16 cellular contexts compared by ENCODE assay signal in the genomic region with DNA sequence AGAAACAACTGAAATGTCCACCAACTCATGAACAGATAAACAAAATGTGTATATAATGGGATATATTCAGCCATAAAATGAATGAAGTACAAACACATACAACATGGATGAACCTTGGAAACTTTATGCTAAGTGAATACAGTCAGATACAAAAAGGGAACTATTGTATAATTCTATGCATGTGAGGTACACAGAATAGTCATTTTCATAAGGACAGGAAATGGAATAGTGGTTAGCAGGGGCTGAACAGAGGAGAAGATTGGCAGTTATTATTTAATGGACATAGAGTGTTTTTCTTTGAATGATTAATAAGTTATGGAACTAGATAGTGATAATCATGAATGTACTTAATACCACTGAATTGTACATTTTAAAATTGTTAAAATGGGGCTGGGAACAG. TPM values are rescaled to one million over a fixed set of nuclear protein-coding genes. Genes with fewer than 3 reads are reported as not detected.
DNase-seq lines count a peak whose midpoint lies in the region; ATAC-seq, FAIRE-seq and TF ChIP-seq lines count a peak whose summit lies in the region.
"Had no signal": no experiment of that assay in that cellular context is flagged by ENCODE, and none has a peak within 500 bp of the region (broad histone marks: within the 10 kb centered on the region; RNA-seq: fewer than 3 reads in every experiment).

No MANE protein-coding gene starts in this region.

- no peak overlapping the region for H2BK5ac ChIP-seq in H1 (ENCODE audit: low read depth, low read length)

- H3K4me3 ChIP-seq in Caco-2 (ENCODE audit: low read depth, low read length) = no peak overlapping the region
- H3K4me3 ChIP-seq in H1 (ENCODE audit: extremely low read depth in 1 of 4, insufficient read depth in 2 of 4, low read depth in 3 of 4, low read length in 4 of 4) = no peak overlapping the region
- no peak overlapping the region for H3K4me3 ChIP-seq in CD8-positive, alpha-beta memory T cell (ENCODE audit: low read length)
- H3K4me3 ChIP-seq: gastroesophageal sphincter, uterus had no signal

- no peak for TF ChIP-seq POLR2A in H1 (IDR thresholded peaks at IDR 0.05; ENCODE audit: control extremely low read depth in 1 of 2, low read depth in 2 of 2, low read length in 2 of 2)

- H3K18ac ChIP-seq in H1 (ENCODE audit: extremely low read depth, low read length) = no peak overlapping the region

- H3K23ac ChIP-seq in H1 (ENCODE audit: insufficient read length) = no peak overlapping the region

- no peak overlapping the region for H3K9ac ChIP-seq in H1 (replicated peaks in 1 of 4; ENCODE audit: extremely low read depth in 1 of 4, low read depth in 3 of 4, low read length in 3 of 4)

- FAIRE-seq in H1 (lab: Jason Lieb, UNC) = no peak
- FAIRE-seq: endometrium, HTR-8/SVneo had no signal

- CTCF ChIA-PET in Caco-2 (lab: Charles Lee) (no interaction called here), H1 (lab: Charles Lee; ENCODE audit: partially characterized antibody) (interaction anchor here (0.9 to 2.6 kb wide), 4 partner anchors 8 to 59 kb away, joined by 3 to 20 read pairs (median 5); no protein-coding TSS in a partner anchor)
- CTCF ChIA-PET in CD8-positive, alpha-beta memory T cell (lab: Charles Lee) = no interaction called here

- no peaks in the 10 kb centered on the region for H3K79me2 ChIP-seq in H1 (ENCODE audit: control insufficient read depth in 1 of 2, insufficient read depth in 2 of 2, low read length in 2 of 2)

- H3K36me3 ChIP-seq in Caco-2 (ENCODE audit: control insufficient read depth, insufficient read depth, low read length) (no peaks in the 10 kb centered on the region), H1 (ENCODE audit: control insufficient read depth in 2 of 4, insufficient read depth in 4 of 4, low read length in 3 of 4) (no peaks in the 10 kb centered on the region)
- H3K36me3 ChIP-seq in CD8-positive, alpha-beta memory T cell (ENCODE audit: insufficient read depth, low read length) = no peaks in the 10 kb centered on the region
- H3K36me3 ChIP-seq: gastroesophageal sphincter, uterus had no signal

- no peak overlapping the region for H3K56ac ChIP-seq in H1 (replicated peaks; ENCODE audit: insufficient read length, low read depth, low read length)

- DNase-seq in Caco-2 (no peak), H1 (ENCODE audit: low read depth in 1 of 2, low spot score in 2 of 2) (no peak), NCI-H524 (lab: John Stamatoyannopoulos, UW) (no peak)
- no peak for DNase-seq in stimulated activated CD4-positive, alpha-beta T cell treated with anti-CD3 and anti-CD28 coated beads, Interleukin-4, amount 100 ng/mL, for 24 hours
- no peak for DNase-seq in activated CD8-positive, alpha-beta memory T cell treated with anti-CD3 and anti-CD28 coated beads, Interleukin-2, amount 50 U/mL, for 4 hours
- no peak for DNase-seq in CD8-positive, alpha-beta memory T cell
- DNase-seq: caudate nucleus, NCI-H1092 treated with DMSO at 0.1 percent for 48 hours, uterus had no signal

- H3K27ac ChIP-seq in H1 (ENCODE audit: low read depth, low read length) = no peak overlapping the region
- H3K27ac ChIP-seq in CD8-positive, alpha-beta memory T cell (ENCODE audit: low read depth, low read length) = no peak overlapping the region
- H3K27ac ChIP-seq: gastroesophageal sphincter, uterus had no signal

- peak; percentile 35 for ATAC-seq in GM19468 (IDR thresholded peaks at IDR 0.05; ENCODE audit: extremely low read depth, unreplicated experiment)
- ATAC-seq in HG03432 (IDR thresholded peaks at IDR 0.05; ENCODE audit: unreplicated experiment) = peak; percentile 57
- ATAC-seq: activated naive CD4-positive, alpha-beta T cell treated with anti-CD3 and anti-CD28 coated beads, Interleukin-2, amount 50 U/mL, for 72 hours; gastroesophageal sphincter had no signal

- no peak for TF ChIP-seq CTCF in Caco-2 (IDR thresholded peaks at IDR 0.05; ENCODE audit: insufficient read depth in 1 of 2, low read depth in 1 of 2, low read length in 1 of 2, severe bottlenecking in 1 of 2, unreplicated experiment in 1 of 2)
- TF ChIP-seq CTCF in H1 (IDR thresholded peaks at IDR 0.05; ENCODE audit: control extremely low read depth in 1 of 3, insufficient read depth in 1 of 3, low read depth in 1 of 3, low read length in 3 of 3) = no peak

- H4K20me1 ChIP-seq in H1 (replicated peaks in 1 of 2; ENCODE audit: control insufficient read depth in 1 of 2, insufficient read depth in 2 of 2, low read length in 2 of 2) = no peaks in the 10 kb centered on the region

- no peaks in the 10 kb centered on the region for H3K79me1 ChIP-seq in H1 (ENCODE audit: low read depth, low read length)

- H4K8ac ChIP-seq in H1 (ENCODE audit: extremely low read depth, insufficient read depth, low read length) = no peak overlapping the region; the same call in 1 of the 2 replicates

- H2BK15ac ChIP-seq in H1 (ENCODE audit: low read length) = no peak overlapping the region

- peak overlapping the region; percentile 72 for H3K27ac Mint-ChIP-seq in Caco-2 (ENCODE audit: unreplicated experiment)
- no peak overlapping the region for H3K27ac Mint-ChIP-seq in CD8-positive, alpha-beta memory T cell
- H3K27ac Mint-ChIP-seq: activated naive CD4-positive, alpha-beta T cell treated with anti-CD3 and anti-CD28 coated beads, Interleukin-2, amount 50 U/mL, for 72 hours; T-helper 2 cell treated with Interferon-gamma antibody and Interleukin-4, amounts not matched to agents 5 μg/mL and 100 μg/mL, for 36 hours had no signal

- H3K27me3 ChIP-seq in Caco-2 (replicated peaks; ENCODE audit: control insufficient read depth, insufficient read depth, low read length) (no peaks in the 10 kb centered on the region), H1 (replicated peaks in 1 of 4; ENCODE audit: control insufficient read depth in 3 of 4, extremely low read depth in 1 of 4, insufficient read depth in 3 of 4, low read length in 3 of 4) (no peaks in the 10 kb centered on the region)
- H3K27me3 ChIP-seq in CD8-positive, alpha-beta memory T cell (ENCODE audit: insufficient read depth, low read length, poor library complexity, severe bottlenecking) = no peaks in the 10 kb centered on the region
- H3K27me3 ChIP-seq: gastroesophageal sphincter, uterus had no signal

- H3K4me3 Mint-ChIP-seq in Caco-2 (ENCODE audit: unreplicated experiment) = peak overlapping the region; percentile 51
- no peak overlapping the region for H3K4me3 Mint-ChIP-seq in CD8-positive, alpha-beta memory T cell
- H3K4me3 Mint-ChIP-seq: T-helper 2 cell treated with Interferon-gamma antibody and Interleukin-4, amounts not matched to agents 5 μg/mL and 100 μg/mL, for 36 hours had no signal

- H3K4me1 ChIP-seq in Caco-2 (peaks cover 18% of the 10 kb centered on the region), H1 (replicated peaks in 1 of 4; ENCODE audit: control insufficient read depth in 3 of 4, insufficient read depth in 4 of 4, low read length in 3 of 4) (peaks cover 0 to 13% (median 5%) of the 10 kb centered on the region in 4 experiments; a peak in 5 of 7 replicates)
- H3K4me1 ChIP-seq in CD8-positive, alpha-beta memory T cell (ENCODE audit: insufficient read depth, low read length) = no peaks in the 10 kb centered on the region
- H3K4me1 ChIP-seq: gastroesophageal sphincter, uterus had no signal

- POLR2A ChIA-PET in Caco-2 (lab: Charles Lee) (interaction anchor here (1.2 kb wide), 1 partner anchor 28 kb away, joined by 4 read pairs; no protein-coding TSS in a partner anchor), H1 (lab: Charles Lee; ENCODE audit: partially characterized antibody) (interaction anchor here (1.3 kb wide), 1 partner anchor 14 kb away, joined by 4 read pairs; no protein-coding TSS in a partner anchor)
- POLR2A ChIA-PET in CD8-positive, alpha-beta memory T cell (lab: Charles Lee) = no interaction called here

- peaks cover 22% of the 10 kb centered on the region for H3K4me1 Mint-ChIP-seq in Caco-2 (ENCODE audit: low read depth, unreplicated experiment)
- peaks cover 6 to 11% (median 10%) of the 10 kb centered on the region in 3 donors for H3K4me1 Mint-ChIP-seq in CD8-positive, alpha-beta memory T cell

- peaks cover 9% of the 10 kb centered on the region for H3K9me3 Mint-ChIP-seq in Caco-2 (ENCODE audit: unreplicated experiment)
- no peaks in the 10 kb centered on the region for H3K9me3 Mint-ChIP-seq in CD8-positive, alpha-beta memory T cell
- H3K9me3 Mint-ChIP-seq: activated naive CD4-positive, alpha-beta T cell treated with anti-CD3 and anti-CD28 coated beads, Interleukin-2, amount 50 U/mL, for 72 hours; T-helper 2 cell treated with Interferon-gamma antibody and Interleukin-4, amounts not matched to agents 5 μg/mL and 100 μg/mL, for 36 hours had no signal

- no peaks in the 10 kb centered on the region for H3K27me3 Mint-ChIP-seq in Caco-2 (ENCODE audit: insufficient read depth, unreplicated experiment)
- no peaks in the 10 kb centered on the region for H3K27me3 Mint-ChIP-seq in CD8-positive, alpha-beta memory T cell

- no peak overlapping the region for H2BK20ac ChIP-seq in H1 (ENCODE audit: low read length)

- H4K91ac ChIP-seq in H1 (replicated peaks; ENCODE audit: insufficient read length, low read length) = no peak overlapping the region

- peak overlapping the region in 1 of 2 experiments; percentile 60; a peak in 2 of 4 replicates for H3K4me2 ChIP-seq in H1 (ENCODE audit: insufficient read depth in 1 of 2, low read depth in 2 of 2, low read length in 2 of 2)

- no peaks in the 10 kb centered on the region for H3K23me2 ChIP-seq in H1 (ENCODE audit: low read depth, low read length)

- H3K4ac ChIP-seq in H1 (replicated peaks; ENCODE audit: insufficient read length, low read depth, low read length) = no peak overlapping the region

- H4K5ac ChIP-seq in H1 (ENCODE audit: insufficient read length, low read depth, low read length) = no peak overlapping the region

- H3K36me3 Mint-ChIP-seq in Caco-2 (ENCODE audit: insufficient read depth, unreplicated experiment) = peaks cover 6% of the 10 kb centered on the region
- peaks cover 0 to 1% (median 0%) of the 10 kb centered on the region in 3 donors for H3K36me3 Mint-ChIP-seq in CD8-positive, alpha-beta memory T cell
- H3K36me3 Mint-ChIP-seq: activated naive CD4-positive, alpha-beta T cell treated with anti-CD3 and anti-CD28 coated beads, Interleukin-2, amount 50 U/mL, for 72 hours had no signal

- no peak for TF ChIP-seq RAD21 in H1 (IDR thresholded peaks at IDR 0.05 in 1 of 2, conservative IDR thresholded peaks at IDR 0.05 in 1 of 2; ENCODE audit: low read depth in 2 of 2, low read length in 2 of 2)

- 0 out of 2 replicates have a peak overlapping the region, but pooled peaks have one; percentile 6 for H2BK12ac ChIP-seq in H1 (ENCODE audit: low read depth, low read length)

- no peak overlapping the region for H3K14ac ChIP-seq in H1 (ENCODE audit: insufficient read length)

- no peak for TF ChIP-seq EP300 in H1 (IDR thresholded peaks at IDR 0.05; ENCODE audit: borderline replicate concordance in 1 of 2, low read depth in 2 of 2, low read length in 2 of 2)

- 0 out of 2 replicates have a peak overlapping the region, but pooled peaks have one; percentile 11 for H2AFZ ChIP-seq in H1 (ENCODE audit: low read length)

- no peak overlapping the region for H2AK5ac ChIP-seq in H1 (ENCODE audit: low read depth, low read length)

- no peak overlapping the region for H2BK120ac ChIP-seq in H1 (replicated peaks; ENCODE audit: low read depth, low read length)

- H3K9me3 ChIP-seq in Caco-2 (no peaks in the 10 kb centered on the region), H1 (ENCODE audit: insufficient read depth in 2 of 2, low read depth in 1 of 2, low read length in 1 of 2) (no peaks in the 10 kb centered on the region)
- no peaks in the 10 kb centered on the region for H3K9me3 ChIP-seq in CD8-positive, alpha-beta memory T cell (ENCODE audit: low read length)
- H3K9me3 ChIP-seq: gastroesophageal sphincter, uterus had no signal

- no TSS peak for BruUV-seq in Caco-2 (replicated peaks; lab: Mats Ljungman, UMichigan)

- intact Hi-C loops in Caco-2 (cut with micrococcal nuclease; ENCODE audit: unreplicated experiment) = loop anchor here (1.0 kb wide), 1 partner anchor 28 kb away; the partner anchor contains the start of genes EPM2AIP1 and MLH1

RNA-seq across cellular contexts. Expression of gene TRANK1, which starts 20.0 kb away (rescaled TPM):
- total RNA-seq in Caco-2 (2022) = 4.3 and 5.0 TPM in 2 replicates
- 8.8 TPM in 2 replicates for total RNA-seq in H1 (2021; fragmentation: NEBNext Ultra II Directional; extraction: Animal tissue kit (Norgen Biotek cat#: 25700))
- polyA plus RNA-seq in H1 (2011; rRNA removed) = 2.9 and 3.9 TPM in 2 replicates
- polyA plus RNA-seq in H1 (2011; cell fraction: cytosol; rRNA removed) = 4.0 TPM
- 6.2 TPM for polyA plus RNA-seq in H1 (2011; cell fraction: nucleus; rRNA removed)
- 3.0 to 5.2 TPM (median 4.6 TPM) in 4 replicates for polyA plus RNA-seq in H1 (2012, experiment 1 of 2)
- 0.25 TPM for polyA plus RNA-seq in H1 (2012, experiment 2 of 2)
- 0.99 TPM for polyA plus RNA-seq in H1 (2013, experiment 1 of 2)
- 0.81 TPM for polyA plus RNA-seq in H1 (2013, experiment 2 of 2)
- 10.2 and 11.5 TPM in 2 replicates for polyA minus RNA-seq in H1 (2011; rRNA and poly(A)+ RNA removed)
- 5.1 TPM for polyA minus RNA-seq in H1 (2011; cell fraction: cytosol; rRNA and poly(A)+ RNA removed)
- polyA minus RNA-seq in H1 (2011; cell fraction: nucleus; rRNA and poly(A)+ RNA removed) = 8.1 TPM
- 10 to 100 TPM; 12.7 to 16.2 TPM for total RNA-seq in CD8-positive, alpha-beta memory T cell
- polyA plus RNA-seq in CD8-positive, alpha-beta memory T cell = 33.2 TPM

RNA-seq across cellular contexts. Expression of gene EPM2AIP1, which starts 28.1 kb away (rescaled TPM):
- 12.2 and 18.7 TPM in 2 replicates for total RNA-seq in Caco-2 (2022)
- total RNA-seq in H1 (2021; fragmentation: NEBNext Ultra II Directional; extraction: Animal tissue kit (Norgen Biotek cat#: 25700)) = 9.0 and 11.9 TPM in 2 replicates
- polyA plus RNA-seq in H1 (2011; rRNA removed) = 5.2 and 6.6 TPM in 2 replicates
- 8.9 TPM for polyA plus RNA-seq in H1 (2011; cell fraction: cytosol; rRNA removed)
- 6.5 TPM for polyA plus RNA-seq in H1 (2011; cell fraction: nucleus; rRNA removed)
- 4.9 to 8.6 TPM (median 6.4 TPM) in 4 replicates for polyA plus RNA-seq in H1 (2012, experiment 1 of 2)
- 0.56 TPM for polyA plus RNA-seq in H1 (2012, experiment 2 of 2)
- 11.6 TPM for polyA plus RNA-seq in H1 (2013, experiment 1 of 2)
- 10.5 TPM for polyA plus RNA-seq in H1 (2013, experiment 2 of 2)
- 11.3 and 12.1 TPM in 2 replicates for polyA minus RNA-seq in H1 (2011; rRNA and poly(A)+ RNA removed)
- polyA minus RNA-seq in H1 (2011; cell fraction: cytosol; rRNA and poly(A)+ RNA removed) = 5.3 TPM
- polyA minus RNA-seq in H1 (2011; cell fraction: nucleus; rRNA and poly(A)+ RNA removed) = 36.6 TPM
- total RNA-seq in CD8-positive, alpha-beta memory T cell = 10 to 100 TPM; 14.8 to 16.0 TPM
- 7.1 TPM for polyA plus RNA-seq in CD8-positive, alpha-beta memory T cell

RNA-seq across cellular contexts. Expression of gene MLH1, which starts 28.5 kb away (rescaled TPM):
- total RNA-seq in Caco-2 (2022) = 49.6 and 51.0 TPM in 2 replicates
- 47.3 and 51.1 TPM in 2 replicates for total RNA-seq in H1 (2021; fragmentation: NEBNext Ultra II Directional; extraction: Animal tissue kit (Norgen Biotek cat#: 25700))
- polyA plus RNA-seq in H1 (2011; rRNA removed) = 28.4 and 36.4 TPM in 2 replicates
- polyA plus RNA-seq in H1 (2011; cell fraction: cytosol; rRNA removed) = 37.5 TPM
- 59.1 TPM for polyA plus RNA-seq in H1 (2011; cell fraction: nucleus; rRNA removed)
- 44.1 to 66.1 TPM (median 46.4 TPM) in 4 replicates for polyA plus RNA-seq in H1 (2012, experiment 1 of 2)
- 10.7 TPM for polyA plus RNA-seq in H1 (2012, experiment 2 of 2)
- polyA plus RNA-seq in H1 (2013, experiment 1 of 2) = 33.7 TPM
- polyA plus RNA-seq in H1 (2013, experiment 2 of 2) = 28.7 TPM
- polyA minus RNA-seq in H1 (2011; rRNA and poly(A)+ RNA removed) = 76.8 and 90.3 TPM in 2 replicates
- polyA minus RNA-seq in H1 (2011; cell fraction: cytosol; rRNA and poly(A)+ RNA removed) = 42.9 TPM
- 59.3 TPM for polyA minus RNA-seq in H1 (2011; cell fraction: nucleus; rRNA and poly(A)+ RNA removed)
- 10 to 100 TPM; 66.4 to 73.2 TPM for total RNA-seq in CD8-positive, alpha-beta memory T cell
- 19.5 TPM for polyA plus RNA-seq in CD8-positive, alpha-beta memory T cell
